Comparison of ENCODE assay signal across 1 cellular context in the genomic region with DNA sequence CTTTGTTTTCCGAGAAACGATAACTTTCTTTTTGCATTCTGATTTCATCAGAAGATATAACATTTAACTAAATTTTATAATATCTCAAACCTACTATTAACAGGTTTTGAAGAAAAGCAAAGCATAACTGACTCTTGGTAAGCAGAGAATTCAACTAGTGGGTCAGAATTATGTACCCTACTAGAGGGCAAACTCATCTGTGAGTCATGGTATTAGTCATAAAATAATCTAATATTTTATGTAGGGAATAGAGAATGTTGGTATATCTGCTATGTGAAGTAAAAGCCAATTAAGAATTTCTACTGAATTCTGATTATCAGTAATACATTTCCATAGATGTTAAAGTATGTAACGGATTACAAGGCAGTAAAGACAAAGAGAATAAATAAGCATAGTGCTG.
TF ChIP-seq lines count a peak whose summit lies in the region.

No MANE protein-coding gene starts in this region.

TF ChIP-seq in SK-N-SH treated with all-trans-retinoic acid at 6 μM for 48 hours, 23 proteins besides CTCF, POLR2A, EP300 and RAD21 (continued from another document):
- TF ChIP-seq, protein P1, sequence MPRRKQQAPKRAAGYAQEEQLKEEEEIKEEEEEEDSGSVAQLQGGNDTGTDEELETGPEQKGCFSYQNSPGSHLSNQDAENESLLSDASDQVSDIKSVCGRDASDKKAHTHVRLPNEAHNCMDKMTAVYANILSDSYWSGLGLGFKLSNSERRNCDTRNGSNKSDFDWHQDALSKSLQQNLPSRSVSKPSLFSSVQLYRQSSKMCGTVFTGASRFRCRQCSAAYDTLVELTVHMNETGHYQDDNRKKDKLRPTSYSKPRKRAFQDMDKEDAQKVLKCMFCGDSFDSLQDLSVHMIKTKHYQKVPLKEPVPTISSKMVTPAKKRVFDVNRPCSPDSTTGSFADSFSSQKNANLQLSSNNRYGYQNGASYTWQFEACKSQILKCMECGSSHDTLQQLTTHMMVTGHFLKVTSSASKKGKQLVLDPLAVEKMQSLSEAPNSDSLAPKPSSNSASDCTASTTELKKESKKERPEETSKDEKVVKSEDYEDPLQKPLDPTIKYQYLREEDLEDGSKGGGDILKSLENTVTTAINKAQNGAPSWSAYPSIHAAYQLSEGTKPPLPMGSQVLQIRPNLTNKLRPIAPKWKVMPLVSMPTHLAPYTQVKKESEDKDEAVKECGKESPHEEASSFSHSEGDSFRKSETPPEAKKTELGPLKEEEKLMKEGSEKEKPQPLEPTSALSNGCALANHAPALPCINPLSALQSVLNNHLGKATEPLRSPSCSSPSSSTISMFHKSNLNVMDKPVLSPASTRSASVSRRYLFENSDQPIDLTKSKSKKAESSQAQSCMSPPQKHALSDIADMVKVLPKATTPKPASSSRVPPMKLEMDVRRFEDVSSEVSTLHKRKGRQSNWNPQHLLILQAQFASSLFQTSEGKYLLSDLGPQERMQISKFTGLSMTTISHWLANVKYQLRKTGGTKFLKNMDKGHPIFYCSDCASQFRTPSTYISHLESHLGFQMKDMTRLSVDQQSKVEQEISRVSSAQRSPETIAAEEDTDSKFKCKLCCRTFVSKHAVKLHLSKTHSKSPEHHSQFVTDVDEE (CRISPR knock-in tag; IDR thresholded peaks at IDR 0.05) = no peak
- TF ChIP-seq PPARA (CRISPR knock-in tag; IDR thresholded peaks at IDR 0.05; ENCODE audit: borderline replicate concordance) (no peak), ZNF8 (CRISPR knock-in tag; IDR thresholded peaks at IDR 0.05) (no peak), ZNF70 (CRISPR knock-in tag; IDR thresholded peaks at IDR 0.05) (no peak), TCF4 (CRISPR knock-in tag; IDR thresholded peaks at IDR 0.05; ENCODE audit: borderline replicate concordance) (no peak), GLIS3 (CRISPR knock-in tag; IDR thresholded peaks at IDR 0.05) (no peak), RARB (CRISPR knock-in tag; IDR thresholded peaks at IDR 0.05) (no peak), ISL1 (CRISPR knock-in tag; IDR thresholded peaks at IDR 0.05) (no peak)
